In the genomic region with DNA sequence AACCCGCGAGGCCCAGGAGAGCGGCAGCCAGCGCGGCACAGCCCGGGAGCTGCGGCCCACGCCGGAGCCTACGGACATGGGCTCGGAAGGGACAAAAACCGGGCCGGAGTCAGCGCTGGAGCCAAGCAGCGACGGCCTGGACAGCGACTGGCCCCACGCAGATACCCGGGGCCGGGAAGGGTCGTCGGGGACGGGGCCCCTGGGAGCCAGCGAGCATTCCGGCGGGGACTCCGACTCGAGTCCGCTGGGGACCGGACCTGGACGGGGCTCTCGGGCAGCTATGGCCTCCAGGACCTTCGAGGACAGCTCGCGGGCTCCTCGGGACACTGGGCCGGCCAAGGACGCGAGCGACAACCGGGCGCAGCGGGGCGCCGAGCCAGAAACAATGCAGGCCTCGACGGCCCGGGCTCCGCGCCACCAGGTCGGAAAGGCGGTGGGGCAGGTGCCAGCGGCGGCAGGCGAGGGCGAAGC, we compare ENCODE assay signal across 8 cellular contexts. TPM values are rescaled to one million over a fixed set of nuclear protein-coding genes. Genes with fewer than 3 reads are reported as not detected.
DNase-seq lines count a peak whose midpoint lies in the region; ATAC-seq and TF ChIP-seq lines count a peak whose summit lies in the region.

No MANE protein-coding gene starts in this region.

- H3K27me3 ChIP-seq in iPS-18a (ENCODE audit: control insufficient read depth, insufficient read depth, low read length), result no peaks in the 10 kb centered on the region
- H3K27me3 ChIP-seq in spleen (replicated peaks in 1 of 7), result peaks cover 0 to 11% (median 0%) of the 10 kb centered on the region in 7 donors

- no peak overlapping the region for H3K9ac ChIP-seq in iPS-18a (ENCODE audit: low read length)

- DNase-seq in activated naive CD4-positive, alpha-beta T cell treated with anti-CD3 and anti-CD28 coated beads, Interleukin-2, amount 50 U/mL, for 16 hours, result peak; percentile 20
- DNase-seq in spleen, result no peak
- DNase-seq in NCI-H2081 treated with DMSO at 0.1 percent for 48 hours (lab: John Stamatoyannopoulos, UW), result no peak
- DNase-seq in NCI-H1930 (lab: John Stamatoyannopoulos, UW), result no peak
- no peak for DNase-seq in DMS79 treated with DMSO at 0.1 percent for 48 hours (lab: John Stamatoyannopoulos, UW)

- TF ChIP-seq CTCF in spleen (IDR thresholded peaks at IDR 0.05 in 8 of 11, conservative IDR thresholded peaks at IDR 0.05 in 3 of 11), result peak in 1 of 11 experiments; percentile 8

- H3K27ac ChIP-seq in iPS-18a (ENCODE audit: low read length), result no peak overlapping the region
- H3K27ac ChIP-seq in spleen, result peak overlapping the region; percentile 93 to 98 (median 96)

- H3K9me3 ChIP-seq in iPS-18a (ENCODE audit: control insufficient read depth, low read depth, low read length) (no peaks in the 10 kb centered on the region), spleen (no peaks in the 10 kb centered on the region)

- no peaks in the 10 kb centered on the region for H3K4me1 ChIP-seq in iPS-18a (ENCODE audit: control insufficient read depth, low read depth, low read length)
- H3K4me1 ChIP-seq in spleen, result peaks cover 6 to 44% (median 29%) of the 10 kb centered on the region in 6 donors

- H3K4me3 ChIP-seq in iPS-18a (ENCODE audit: low read length), result peak overlapping the region; percentile 40
- peak overlapping the region; percentile 52 to 91 (median 70) for H3K4me3 ChIP-seq in spleen

- ATAC-seq in GM18498 (IDR thresholded peaks at IDR 0.05; ENCODE audit: unreplicated experiment) (peak; percentile 23), HG02885 (IDR thresholded peaks at IDR 0.05; ENCODE audit: poor library complexity, unreplicated experiment) (peak; percentile 21)

- intact Hi-C loops in spleen (cut with DNase I; ENCODE audit: low total_unique reads), result loop anchor here (5.0 kb wide), 2 partner anchors 71 to 161 kb away; a partner anchor contains a TSS

- no peak for TF ChIP-seq POLR2A in spleen (IDR thresholded peaks at IDR 0.05)

- 0 to 9% (median 1%) methylated on average over 3 to 56 of the region's 56 CpGs for WGBS in spleen, 5 donors

- H3K36me3 ChIP-seq in iPS-18a (ENCODE audit: control insufficient read depth, low read depth, low read length) (no peaks in the 10 kb centered on the region), spleen (peaks cover 0 to 30% (median 3%) of the 10 kb centered on the region in 6 donors)

RNA-seq across cellular contexts. Expression of a gene that starts 1.0 kb away (rescaled TPM):
- total RNA-seq in spleen, result 100 to 1,000 TPM; 203 to 569 (median 292) TPM
- 100 to 1,000 TPM; 123 to 551 (median 402) TPM for polyA plus RNA-seq in spleen

RNA-seq across cellular contexts. Expression of a gene that starts 44.7 kb away (rescaled TPM):
- 1 to 10 TPM; 2.1 to 5.1 (median 3.4) TPM for total RNA-seq in spleen
- polyA plus RNA-seq in spleen, result 1 to 10 TPM; 3.0 to 4.7 (median 4.7) TPM
